In the genomic region with DNA sequence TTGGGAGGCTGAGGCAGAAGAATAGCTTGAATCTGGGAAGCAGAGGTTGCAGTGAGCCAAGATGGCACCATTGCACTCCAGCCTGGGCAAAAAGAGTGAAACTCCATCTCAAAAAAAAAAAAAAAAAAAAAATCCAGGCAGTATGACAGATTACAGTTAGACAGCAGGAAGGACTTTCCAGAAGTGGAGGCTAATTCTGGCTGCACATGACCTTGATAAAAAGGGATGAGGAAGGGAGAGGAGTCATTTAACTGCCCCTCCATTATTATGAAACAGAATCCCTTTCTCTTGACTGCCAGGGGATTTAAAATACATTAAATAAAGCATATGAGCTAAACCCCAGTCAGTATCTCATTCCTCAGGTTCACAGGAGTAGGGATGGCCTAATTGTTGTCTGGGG, we compare ENCODE assay signal across 20 cellular contexts. TPM values are rescaled to one million over a fixed set of nuclear protein-coding genes. Genes with fewer than 3 reads are reported as not detected.
DNase-seq lines count a peak whose midpoint lies in the region; ATAC-seq and TF ChIP-seq lines count a peak whose summit lies in the region.
"Had no signal": no experiment of that assay in that cellular context is flagged by ENCODE, and none has a peak within 500 bp of the region (broad histone marks: within the 10 kb centered on the region; RNA-seq: fewer than 3 reads in every experiment).

No MANE protein-coding gene starts in this region.

- POLR2A ChIA-PET in naive thymus-derived CD4-positive, alpha-beta T cell (lab: Charles Lee) = no interaction called here

- TF ChIP-seq CTCF in heart left ventricle (IDR thresholded peaks at IDR 0.05) (no peak), sigmoid colon (IDR thresholded peaks at IDR 0.05) (no peak), upper lobe of right lung (IDR thresholded peaks at IDR 0.05) (no peak)

- CTCF ChIA-PET in naive thymus-derived CD4-positive, alpha-beta T cell (lab: Charles Lee) = interaction anchor here (1.2 kb wide), 1 partner anchor 17 kb away, joined by 5 read pairs; no protein-coding TSS in a partner anchor

- no peaks in the 10 kb centered on the region for H3K9me3 Mint-ChIP-seq in naive thymus-derived CD4-positive, alpha-beta T cell
- H3K9me3 Mint-ChIP-seq: activated CD4-positive, alpha-beta T cell treated with anti-CD3 and anti-CD28 coated beads, Interleukin-2, amount 10 ng/mL, durations not matched to agents 24 days and 14 days; activated T-helper 2 cell treated with anti-CD3 and anti-CD28 coated beads, Interferon-gamma antibody, Interleukin-2, Interleukin-4, amounts not matched to agents 10 μg/mL and 5 μg/mL and 100 μg/mL, durations not matched to agents 14 hours and 24 hours and 36 hours; type B pancreatic cell had no signal

- TF ChIP-seq POLR2A in heart left ventricle (IDR thresholded peaks at IDR 0.05) (no peak), sigmoid colon (IDR thresholded peaks at IDR 0.05) (no peak)

- H3K27me3 ChIP-seq in heart left ventricle = no peaks in the 10 kb centered on the region
- H3K27me3 ChIP-seq in sigmoid colon = no peaks in the 10 kb centered on the region
- H3K27me3 ChIP-seq in upper lobe of right lung = peaks cover 5% of the 10 kb centered on the region
- H3K27me3 ChIP-seq in naive thymus-derived CD4-positive, alpha-beta T cell (ENCODE audit: control insufficient read depth in 2 of 2, insufficient read depth in 2 of 2, low read length in 2 of 2) = peaks cover 0 to 9% of the 10 kb centered on the region in 2 donors

- TF ChIP-seq EP300 in sigmoid colon (IDR thresholded peaks at IDR 0.05) = no peak

- no peaks in the 10 kb centered on the region for H3K9me3 ChIP-seq in heart left ventricle
- no peaks in the 10 kb centered on the region for H3K9me3 ChIP-seq in sigmoid colon
- no peaks in the 10 kb centered on the region for H3K9me3 ChIP-seq in upper lobe of right lung
- H3K9me3 ChIP-seq in naive thymus-derived CD4-positive, alpha-beta T cell (ENCODE audit: control insufficient read depth in 2 of 3, low read length in 3 of 3) = no peaks in the 10 kb centered on the region
- H3K9me3 ChIP-seq: mucosa of descending colon, neutrophil had no signal

- peaks cover 18 to 54% (median 35%) of the 10 kb centered on the region in 5 donors for H3K27me3 Mint-ChIP-seq in naive thymus-derived CD4-positive, alpha-beta T cell

- no peak for DNase-seq in heart left ventricle
- no peak for DNase-seq in Right ventricle myocardium inferior (ENCODE audit: missing footprints)
- peak; percentile 8 for DNase-seq in epidermal melanocyte (ENCODE audit: insufficient read length, low spot score)
- no peak for DNase-seq in sigmoid colon
- no peak for DNase-seq in upper lobe of right lung
- DNase-seq in dedifferentiated amniotic fluid mesenchymal stem cell (ENCODE audit: extremely low spot score) = no peak
- no peak for DNase-seq in naive thymus-derived CD4-positive, alpha-beta T cell
- DNase-seq in GF-D8 (lab: John Stamatoyannopoulos, UW) = no peak
- DNase-seq: 8988T; activated CD4-positive, alpha-beta T cell treated with anti-CD3 and anti-CD28 coated beads, Interleukin-2, amount 10 ng/mL, durations not matched to agents 24 days and 14 days; DMS79 treated with DMSO at 0.1 percent for 48 hours; foreskin melanocyte; mucosa of descending colon; NCI-H1048; NCI-H2029; retina; SIG-M5 had no signal

- peaks cover 7 to 28% (median 12%) of the 10 kb centered on the region in 7 donors for H3K4me1 Mint-ChIP-seq in naive thymus-derived CD4-positive, alpha-beta T cell

- intact Hi-C loops in heart left ventricle (cut with DNase I) = loop anchor here in 4 of 10 donors (5.0 to 10.0 kb wide), 2 partner anchors 41 to 238 kb away; no protein-coding TSS in a partner anchor
- intact Hi-C loops in Right ventricle myocardium inferior (cut with DNase I) = loop anchor here (5.0 to 10.0 kb wide), 3 partner anchors 36 to 308 kb away; a partner anchor contains a TSS
- intact Hi-C loops in sigmoid colon (cut with DNase I) = loop anchor here (5.0 to 10.0 kb wide), 3 partner anchors 41 to 782 kb away; a partner anchor contains a TSS
- intact Hi-C loops in upper lobe of right lung (cut with DNase I) = loop anchor here (10.0 kb wide), 1 partner anchor 48 kb away; no protein-coding TSS in a partner anchor
- intact Hi-C loops in naive thymus-derived CD4-positive, alpha-beta T cell (cut with micrococcal nuclease) = no loop called here

- ATAC-seq in heart left ventricle (no peak), Right ventricle myocardium inferior (no peak), upper lobe of right lung (no peak)
- ATAC-seq in naive thymus-derived CD4-positive, alpha-beta T cell = no peak
- ATAC-seq: mucosa of descending colon had no signal

- peak overlapping the region in 11 of 12 donors; percentile 89 to 99 (median 96) for H3K27ac ChIP-seq in heart left ventricle
- H3K27ac ChIP-seq in sigmoid colon = peak overlapping the region; percentile 90 to 99 (median 96)
- H3K27ac ChIP-seq in upper lobe of right lung = peak overlapping the region; percentile 42
- no peak overlapping the region for H3K27ac ChIP-seq in naive thymus-derived CD4-positive, alpha-beta T cell (ENCODE audit: low read depth, low read length)
- H3K27ac ChIP-seq: neutrophil had no signal

- H3K4me3 ChIP-seq in heart left ventricle (no peak overlapping the region), sigmoid colon (no peak overlapping the region), upper lobe of right lung (no peak overlapping the region)
- no peak overlapping the region for H3K4me3 ChIP-seq in naive thymus-derived CD4-positive, alpha-beta T cell (ENCODE audit: low read length)
- H3K4me3 ChIP-seq: mucosa of descending colon had no signal

- no peaks in the 10 kb centered on the region for H3K36me3 Mint-ChIP-seq in naive thymus-derived CD4-positive, alpha-beta T cell

- no peak overlapping the region for H3K4me3 Mint-ChIP-seq in naive thymus-derived CD4-positive, alpha-beta T cell

- no peaks in the 10 kb centered on the region for H3K36me3 ChIP-seq in heart left ventricle
- H3K36me3 ChIP-seq in sigmoid colon = no peaks in the 10 kb centered on the region
- H3K36me3 ChIP-seq in upper lobe of right lung = no peaks in the 10 kb centered on the region
- no peaks in the 10 kb centered on the region for H3K36me3 ChIP-seq in naive thymus-derived CD4-positive, alpha-beta T cell (ENCODE audit: control insufficient read depth in 2 of 3, insufficient read depth in 3 of 3, low read length in 3 of 3)
- H3K36me3 ChIP-seq: neutrophil had no signal

- H3K4me1 ChIP-seq in heart left ventricle (peaks cover 9 to 82% (median 57%) of the 10 kb centered on the region in 12 donors), sigmoid colon (peaks cover 0 to 80% (median 67%) of the 10 kb centered on the region in 4 donors), upper lobe of right lung (peaks cover 43% of the 10 kb centered on the region)
- peaks cover 5 to 10% of the 10 kb centered on the region in 2 donors for H3K4me1 ChIP-seq in naive thymus-derived CD4-positive, alpha-beta T cell (ENCODE audit: control insufficient read depth in 2 of 2, insufficient read depth in 2 of 2, low read length in 2 of 2)

- H3K27ac Mint-ChIP-seq in naive thymus-derived CD4-positive, alpha-beta T cell = no peak overlapping the region
- H3K27ac Mint-ChIP-seq: activated CD4-positive, alpha-beta T cell treated with anti-CD3 and anti-CD28 coated beads, Interleukin-2, amount 10 ng/mL, durations not matched to agents 24 days and 14 days; activated T-helper 2 cell treated with anti-CD3 and anti-CD28 coated beads, Interferon-gamma antibody, Interleukin-2, Interleukin-4, amounts not matched to agents 10 μg/mL and 5 μg/mL and 100 μg/mL, durations not matched to agents 14 hours and 24 hours and 36 hours; type B pancreatic cell had no signal

RNA-seq across cellular contexts. Expression of a gene that starts 1.8 kb away (rescaled TPM):
- total RNA-seq in heart left ventricle (10 to 100 TPM; 28.0 to 72.3 (median 66.3) TPM), Right ventricle myocardium inferior (67.5 TPM), sigmoid colon (10 to 100 TPM; 11.2 to 42.1 (median 28.5) TPM), upper lobe of right lung (85.1 TPM)
- polyA plus RNA-seq in heart left ventricle (10 to 100 TPM; 34.4 to 73.1 TPM), sigmoid colon (1 to 10 TPM in 2 of 3 donors, under 1 TPM in 1; 0.69 to 9.8 (median 3.0) TPM)
- total RNA-seq in naive thymus-derived CD4-positive, alpha-beta T cell = 1 to 10 TPM in 1 of 5 experiments, under 1 TPM in 2, not detected in 2; 0.24 to 1.3 (median 0.34) TPM
- polyA plus RNA-seq in naive thymus-derived CD4-positive, alpha-beta T cell = not detected

Comparison
In these comparisons a context has a peak if more than half of its experiments do, and no peak if none do; other contexts are left out.
1. RNA of a gene that starts 1.8 kb away (total RNA-seq): 85.1 TPM in upper lobe of right lung (single experiment), 67.5 TPM in Right ventricle myocardium inferior (single experiment), 28.0 to 72.3 TPM in heart left ventricle and 11.2 to 42.1 TPM in sigmoid colon; 0.24 to 1.3 TPM in naive thymus-derived CD4-positive, alpha-beta T cell; every median in the first group is over 4 times any median in the second.
2. intact Hi-C loops: an anchor here in Right ventricle myocardium inferior (5.0 to 10.0 kb wide), sigmoid colon (5.0 to 10.0 kb wide) and upper lobe of right lung (10.0 kb wide); none called in naive thymus-derived CD4-positive, alpha-beta T cell.